ENCODE assay signal across 9 cellular contexts in genomic region chr3:111979689-111980025, GRCh38. TPM values are rescaled to one million over a fixed set of nuclear protein-coding genes. Genes with fewer than 3 reads are reported as not detected.
DNase-seq lines count a peak whose midpoint lies in the region; ATAC-seq, FAIRE-seq and TF ChIP-seq lines count a peak whose summit lies in the region.
"Had no signal": no experiment of that assay in that cellular context is flagged by ENCODE, and none has a peak within 500 bp of the region (broad histone marks: within the 10 kb centered on the region; RNA-seq: fewer than 3 reads in every experiment).

No MANE protein-coding gene starts in this region.

- no peak for TF ChIP-seq POLR2A in GM12892 (IDR thresholded peaks at IDR 0.05; ENCODE audit: low read depth, low read length)

- TF ChIP-seq CTCF in dorsolateral prefrontal cortex (IDR thresholded peaks at IDR 0.05 in 54 of 56, conservative IDR thresholded peaks at IDR 0.05 in 2 of 56; ENCODE audit: low read depth in 1 of 56, partially characterized antibody in 56 of 56) (no peak), natural killer cell (IDR thresholded peaks at IDR 0.05) (no peak)

- peak overlapping the region in 28 of 59 donors; percentile 70 to 97 (median 90) for H3K27ac ChIP-seq in dorsolateral prefrontal cortex

- ATAC-seq in natural killer cell = peak; percentile 27 to 44 (median 35)

- H3K9me3 Mint-ChIP-seq in natural killer cell = no peaks in the 10 kb centered on the region

- H3K4me3 ChIP-seq in dorsolateral prefrontal cortex = peak overlapping the region; percentile 63 to 99 (median 91)

- peak overlapping the region; percentile 93 for H3K4me3 Mint-ChIP-seq in natural killer cell

- no peak for DNase-seq in GM12892 (ENCODE audit: insufficient read length)
- peak; percentile 6 for DNase-seq in NCI-H345 (lab: John Stamatoyannopoulos, UW)
- no peak for DNase-seq in dorsolateral prefrontal cortex
- DNase-seq in natural killer cell = no peak
- no peak for DNase-seq in C1 segment of cervical spinal cord (lab: John Stamatoyannopoulos, UW)
- no peak for DNase-seq in posterior vena cava (ENCODE audit: low spot score)
- DNase-seq in activated CD4-positive, alpha-beta T cell treated with anti-CD3 and anti-CD28 coated beads for 1 hour = no peak
- DNase-seq in ACHN = no peak

- H3K36me3 Mint-ChIP-seq in natural killer cell = no peaks in the 10 kb centered on the region

- in situ Hi-C loops in ACHN (cut with HindIII; ENCODE audit: low pct_ligation_motif_present, low pct_unique_long_range_greater_than_20kb, low sequenced_read_pairs) = no loop called here

- peak; percentile 24 for FAIRE-seq in GM12892 (lab: Jason Lieb, UNC)
- FAIRE-seq: TTC549 had no signal

- no peaks in the 10 kb centered on the region for H3K27me3 Mint-ChIP-seq in natural killer cell (ENCODE audit: low read depth in 2 of 2)

- intact Hi-C loops in dorsolateral prefrontal cortex (cut with DNase I) = loop anchor here (5.0 kb wide), 2 partner anchors 33 to 63 kb away; no protein-coding TSS in a partner anchor
- intact Hi-C loops in natural killer cell (cut with micrococcal nuclease) = loop anchor here (5.0 kb wide), 1 partner anchor 583 kb away; the partner anchor contains the start of genes ATG3 and SLC35A5
- intact Hi-C loops in posterior vena cava (cut with DNase I) = no loop called here

- peaks cover 22 to 34% of the 10 kb centered on the region in 2 donors for H3K4me1 Mint-ChIP-seq in natural killer cell

- peak overlapping the region; percentile 91 to 93 for H3K27ac Mint-ChIP-seq in natural killer cell

- no peaks in the 10 kb centered on the region for H3K27me3 ChIP-seq in dorsolateral prefrontal cortex

RNA-seq across cellular contexts. Expression of gene ABHD10, which starts 0.8 kb away (rescaled TPM):
- polyA plus RNA-seq in GM12892 (2012; ENCODE audit: missing spikeins) = 27.9 TPM
- 10 to 100 TPM; 22.8 to 62.2 (median 48.1) TPM for total RNA-seq in dorsolateral prefrontal cortex
- 10 to 100 TPM; 21.6 to 24.0 (median 22.6) TPM for total RNA-seq in natural killer cell
- total RNA-seq in posterior vena cava = 10 to 100 TPM; 15.4 to 22.9 TPM

RNA-seq across cellular contexts. Expression of gene TAGLN3, which starts 19.1 kb away (rescaled TPM):
- not detected for polyA plus RNA-seq in GM12892 (2012; ENCODE audit: missing spikeins)
- total RNA-seq in dorsolateral prefrontal cortex (100 to 1,000 TPM in 119 of 120 experiments, 10 to 100 TPM in 1; 97.9 to 571 (median 378) TPM), natural killer cell (not detected), posterior vena cava (not detected)

RNA-seq across cellular contexts. Expression of gene TMPRSS7, which starts 54.9 kb away (rescaled TPM):
- polyA plus RNA-seq in GM12892 (2012; ENCODE audit: missing spikeins) = not detected
- 1 to 10 TPM in 4 of 120 experiments, under 1 TPM in 60, not detected in 56; 0.18 to 2.5 (median 0.37) TPM for total RNA-seq in dorsolateral prefrontal cortex
- total RNA-seq in natural killer cell = not detected
- total RNA-seq in posterior vena cava = not detected

Comparison
In these comparisons a context has a peak if more than half of its experiments do, and no peak if none do; other contexts are left out.
1. RNA of gene TAGLN3, which starts 19.1 kb away (total RNA-seq): 97.9 to 571 TPM in dorsolateral prefrontal cortex; not detected in natural killer cell and not detected in posterior vena cava; every median in the first group is over 10 times any median in the second.
2. intact Hi-C loops: an anchor here in dorsolateral prefrontal cortex (5.0 kb wide) and natural killer cell (5.0 kb wide); none called in posterior vena cava.